ENCODE assay signal across 13 cellular contexts in the genomic region with DNA sequence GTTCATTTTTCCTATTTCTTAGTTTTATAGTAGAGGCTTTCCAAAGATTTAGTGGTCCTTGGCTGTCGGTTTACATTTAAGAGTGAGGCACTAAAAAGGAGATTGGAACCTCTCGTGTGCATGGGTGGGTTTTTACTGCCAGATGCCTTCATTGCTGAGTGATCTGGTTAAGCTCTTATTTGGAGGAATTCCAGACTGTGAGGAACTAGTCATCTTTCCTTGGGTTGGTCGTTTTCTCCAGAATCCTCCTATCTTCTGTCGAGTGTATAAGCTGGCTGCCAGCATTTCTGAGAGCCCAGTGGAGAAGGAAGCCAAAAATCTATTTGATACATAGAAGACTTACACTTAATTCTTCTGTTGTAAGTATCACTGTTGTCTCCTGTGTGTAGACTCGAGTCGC. TPM values are rescaled to one million over a fixed set of nuclear protein-coding genes. Genes with fewer than 3 reads are reported as not detected.
DNase-seq lines count a peak whose midpoint lies in the region; ATAC-seq and TF ChIP-seq lines count a peak whose summit lies in the region.
"Had no signal": no experiment of that assay in that cellular context is flagged by ENCODE, and none has a peak within 500 bp of the region (broad histone marks: within the 10 kb centered on the region; RNA-seq: fewer than 3 reads in every experiment).

No MANE protein-coding gene starts in this region.

- no peaks in the 10 kb centered on the region for H3K27me3 ChIP-seq in Caco-2 (replicated peaks; ENCODE audit: control insufficient read depth, insufficient read depth, low read length)
- no peaks in the 10 kb centered on the region for H3K27me3 ChIP-seq in right cardiac atrium (ENCODE audit: control insufficient read depth, insufficient read depth)
- H3K27me3 ChIP-seq: gastrocnemius medialis had no signal

- H3K36me3 Mint-ChIP-seq in Caco-2 (ENCODE audit: insufficient read depth, unreplicated experiment) (peaks cover 100% of the 10 kb centered on the region), osteocyte (ENCODE audit: unreplicated experiment) (peaks cover 68% of the 10 kb centered on the region)

- H3K36me3 ChIP-seq in Caco-2 (ENCODE audit: control insufficient read depth, insufficient read depth, low read length): peaks cover 21% of the 10 kb centered on the region

- POLR2A ChIA-PET in Caco-2 (lab: Charles Lee): no interaction called here

- WGBS in right cardiac atrium: 65% methylated on average over 6 of the region's 6 CpGs

- no peak for TF ChIP-seq CTCF in Caco-2 (IDR thresholded peaks at IDR 0.05; ENCODE audit: insufficient read depth in 1 of 2, low read depth in 1 of 2, low read length in 1 of 2, severe bottlenecking in 1 of 2, unreplicated experiment in 1 of 2)
- no peak for TF ChIP-seq CTCF in choroid plexus epithelial cell (conservative IDR thresholded peaks at IDR 0.05; ENCODE audit: low read depth, low read length)
- no peak for TF ChIP-seq CTCF in osteocyte (IDR thresholded peaks at IDR 0.05)

- H3K27me3 Mint-ChIP-seq in Caco-2 (ENCODE audit: insufficient read depth, unreplicated experiment) (no peaks in the 10 kb centered on the region), osteocyte (ENCODE audit: unreplicated experiment) (no peaks in the 10 kb centered on the region)
- H3K27me3 Mint-ChIP-seq: CD8-positive, alpha-beta memory T cell had no signal

- H3K4me3 ChIP-seq in Caco-2 (ENCODE audit: low read depth, low read length) (no peak overlapping the region), choroid plexus epithelial cell (ENCODE audit: low read depth, low read length) (no peak overlapping the region), right cardiac atrium (ENCODE audit: low read length) (no peak overlapping the region)
- H3K4me3 ChIP-seq: gastrocnemius medialis had no signal

- H3K9me3 ChIP-seq in Caco-2 (no peaks in the 10 kb centered on the region), right cardiac atrium (ENCODE audit: control insufficient read depth, low read length) (no peaks in the 10 kb centered on the region)
- H3K9me3 ChIP-seq: gastrocnemius medialis had no signal

- H3K4me3 Mint-ChIP-seq in Caco-2 (ENCODE audit: unreplicated experiment): no peak overlapping the region
- H3K4me3 Mint-ChIP-seq in osteocyte (ENCODE audit: unreplicated experiment): no peak overlapping the region
- H3K4me3 Mint-ChIP-seq: CD8-positive, alpha-beta memory T cell; nephron had no signal

- peak overlapping the region; percentile 5 for H3K27ac Mint-ChIP-seq in Caco-2 (ENCODE audit: unreplicated experiment)
- H3K27ac Mint-ChIP-seq in osteocyte (ENCODE audit: unreplicated experiment): peak overlapping the region; percentile 18

- no TSS peak for BruUV-seq in Caco-2 (replicated peaks; lab: Mats Ljungman, UMichigan)

- CTCF ChIA-PET in Caco-2 (lab: Charles Lee): no interaction called here

- H3K9me3 Mint-ChIP-seq in Caco-2 (ENCODE audit: unreplicated experiment) (peaks cover 18% of the 10 kb centered on the region), osteocyte (ENCODE audit: unreplicated experiment) (no peaks in the 10 kb centered on the region)
- H3K9me3 Mint-ChIP-seq: CD8-positive, alpha-beta memory T cell; nephron had no signal

- no peak for DNase-seq in Caco-2
- peak; percentile 16 for DNase-seq in NCI-H446 treated with DMSO at 0.1 percent for 48 hours (lab: John Stamatoyannopoulos, UW)
- DNase-seq in choroid plexus epithelial cell (ENCODE audit: low read depth): peak; percentile 49
- no peak for DNase-seq in osteocyte (ENCODE audit: extremely low spot score, unreplicated experiment)
- no peak for DNase-seq in NCI-H69 (lab: John Stamatoyannopoulos, UW)
- no peak for DNase-seq in NCI-H187 treated with DMSO at 0.1 percent for 48 hours (lab: John Stamatoyannopoulos, UW)
- DNase-seq in right cardiac atrium: no peak
- DNase-seq: CD8-positive, alpha-beta memory T cell; gastrocnemius medialis; Karpas-422; NCI-H2029 treated with DMSO at 0.1 percent for 48 hours had no signal

- no peak overlapping the region for H3K27ac ChIP-seq in right cardiac atrium (ENCODE audit: low read length)

- H3K4me1 Mint-ChIP-seq in Caco-2 (ENCODE audit: low read depth, unreplicated experiment): no peaks in the 10 kb centered on the region
- H3K4me1 Mint-ChIP-seq in osteocyte (ENCODE audit: unreplicated experiment): peaks cover 27% of the 10 kb centered on the region

- no peaks in the 10 kb centered on the region for H3K4me1 ChIP-seq in Caco-2
- peaks cover 12% of the 10 kb centered on the region for H3K4me1 ChIP-seq in right cardiac atrium (ENCODE audit: control insufficient read depth, insufficient read depth, low read length)

- intact Hi-C loops in Caco-2 (cut with micrococcal nuclease; ENCODE audit: unreplicated experiment) (no loop called here), right cardiac atrium (cut with DNase I) (no loop called here)

- ATAC-seq in HG02885 (IDR thresholded peaks at IDR 0.05; ENCODE audit: poor library complexity, unreplicated experiment): no peak
- no peak for ATAC-seq in right cardiac atrium
- ATAC-seq: gastrocnemius medialis had no signal

RNA-seq across cellular contexts. Expression of gene IST1, which starts 22.6 kb away (rescaled TPM):
- total RNA-seq in Caco-2 (2022): 310 and 331 TPM in 2 replicates
- total RNA-seq in osteocyte: 230 and 233 TPM in 2 replicates
- 100 to 1,000 TPM; 128 to 148 (median 139) TPM for total RNA-seq in right cardiac atrium
- 89.5 TPM for polyA plus RNA-seq in right cardiac atrium

RNA-seq across cellular contexts. Expression of gene ZNF821, which starts 33.9 kb away (rescaled TPM):
- total RNA-seq in Caco-2 (2022): 16.3 and 16.9 TPM in 2 replicates
- 13.2 and 14.1 TPM in 2 replicates for total RNA-seq in osteocyte
- total RNA-seq in right cardiac atrium: 1 to 10 TPM; 6.3 to 8.5 (median 6.9) TPM
- 5.0 TPM for polyA plus RNA-seq in right cardiac atrium

Comparison
In these comparisons a context has a peak if more than half of its experiments do, and no peak if none do; other contexts are left out.
1. DNase-seq: peak in NCI-H446 treated with DMSO at 0.1 percent for 48 hours (single experiment) and choroid plexus epithelial cell (single experiment); none in Caco-2 (0 of 2), osteocyte (single experiment), NCI-H69 (single experiment), NCI-H187 treated with DMSO at 0.1 percent for 48 hours (single experiment) and right cardiac atrium (0 of 3).